27 cellular contexts compared by ENCODE assay signal in the genomic region with DNA sequence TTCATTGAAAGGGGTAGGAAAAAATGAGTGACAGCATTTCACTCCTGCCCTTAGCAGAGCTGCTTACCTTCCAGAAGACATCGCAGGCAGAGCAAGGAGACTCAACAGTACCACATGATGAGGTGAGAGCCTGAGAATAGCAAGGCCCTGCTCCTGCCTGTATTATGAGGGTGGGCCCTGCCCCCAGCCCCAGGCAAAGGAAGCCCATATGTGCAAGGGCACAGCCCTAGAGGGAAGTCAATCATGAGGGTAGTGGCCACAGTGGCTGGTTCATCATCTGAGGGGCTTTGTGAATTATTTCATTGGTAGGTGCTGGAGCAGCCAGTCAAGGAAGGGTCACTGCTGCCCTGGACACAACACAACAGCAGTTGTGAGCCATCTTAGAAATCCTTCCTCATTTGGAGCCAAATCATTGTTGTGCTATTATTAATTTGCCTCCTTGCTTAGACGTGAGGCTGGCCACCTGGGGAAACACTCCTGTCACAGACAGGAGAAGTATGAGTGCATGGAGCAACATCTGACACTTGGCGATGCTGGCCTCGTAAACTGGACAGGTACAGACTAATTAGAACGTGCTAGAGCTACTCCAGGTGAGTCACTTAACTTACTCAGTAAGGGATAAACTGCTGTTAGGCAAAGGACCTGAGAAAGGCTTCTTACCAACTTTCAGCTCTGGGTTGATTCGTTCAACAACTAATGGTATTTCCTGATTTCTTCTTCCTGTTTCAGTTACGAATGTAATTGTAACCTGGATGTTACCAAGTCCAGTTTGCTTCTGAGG. TPM values are rescaled to one million over a fixed set of nuclear protein-coding genes. Genes with fewer than 3 reads are reported as not detected.
A peak's percentile ranks its signal among the peaks of the same experiment; 100 is the strongest.
DNase-seq lines count a peak whose midpoint lies in the region; ATAC-seq and TF ChIP-seq lines count a peak whose summit lies in the region.
"Had no signal": no experiment of that assay in that cellular context is flagged by ENCODE, and none has a peak within 500 bp of the region (broad histone marks: within the 10 kb centered on the region; RNA-seq: fewer than 3 reads in every experiment).

No MANE protein-coding gene starts in this region.

- H3K79me2 ChIP-seq in OCI-LY3 (ENCODE audit: low read length) = no peaks in the 10 kb centered on the region

- whole genome bisulfite sequencing in heart right ventricle, 2 donors = 69 to 74% methylated on average over 7 of the region's 7 CpGs

- no peaks in the 10 kb centered on the region for H3K36me3 Mint-ChIP-seq in endothelial cell (ENCODE audit: low read depth, unreplicated experiment)
- H3K36me3 Mint-ChIP-seq: activated naive CD4-positive, alpha-beta T cell treated with anti-CD3 and anti-CD28 coated beads, Interleukin-2, amount 10 ng/mL, durations not matched to agents 7 days and 5 days; CD4-positive, alpha-beta memory T cell; natural killer cell treated with Interleukin-12 subunit alpha and Interleukin-12 subunit beta and Interleukin-15 and Interleukin-18, amount 100 ng/mL, for 72 hours had no signal

- intact Hi-C loops in heart right ventricle (cut with DNase I) = loop anchor here in 5 of 10 donors (5.0 to 10.0 kb wide), 5 partner anchors 97 to 640 kb away; no protein-coding TSS in a partner anchor

- H3K27me3 ChIP-seq in heart right ventricle (no peaks in the 10 kb centered on the region), right atrium auricular region (no peaks in the 10 kb centered on the region), OCI-LY3 (ENCODE audit: low read depth, low read length) (0 out of 2 replicates have a peak, but pooled peaks cover 3% of the 10 kb centered on the region), foreskin keratinocyte (no peaks in the 10 kb centered on the region)

- H3K4me3 Mint-ChIP-seq in endothelial cell (ENCODE audit: unreplicated experiment) = no peak overlapping the region
- H3K4me3 Mint-ChIP-seq: activated CD8-positive, alpha-beta T cell treated with anti-CD3 and anti-CD28 coated beads, Interleukin-2, amount 10 ng/mL, durations not matched to agents 7 days and 5 days; activated naive CD4-positive, alpha-beta T cell treated with anti-CD3 and anti-CD28 coated beads, Interleukin-2, amount 10 ng/mL, durations not matched to agents 7 days and 5 days; activated T-cell treated with anti-CD3 and anti-CD28 coated beads, Interleukin-2, amount 50 U/mL, for 4 hours; CD4-positive, alpha-beta memory T cell; endodermal cell; natural killer cell treated with Interleukin-12 subunit alpha and Interleukin-12 subunit beta and Interleukin-15 and Interleukin-18, amount 100 ng/mL, for 72 hours had no signal

- peaks cover 83% of the 10 kb centered on the region for H3K4me1 Mint-ChIP-seq in endothelial cell (ENCODE audit: unreplicated experiment)
- H3K4me1 Mint-ChIP-seq: activated naive CD4-positive, alpha-beta T cell treated with anti-CD3 and anti-CD28 coated beads, Interleukin-2, amount 10 ng/mL, durations not matched to agents 7 days and 5 days had no signal

- H3K4me1 ChIP-seq in heart right ventricle = peaks cover 0 to 55% (median 22%) of the 10 kb centered on the region in 9 donors
- peaks cover 0 to 14% of the 10 kb centered on the region in 2 donors for H3K4me1 ChIP-seq in right atrium auricular region
- peaks cover 11% of the 10 kb centered on the region for H3K4me1 ChIP-seq in OCI-LY3 (ENCODE audit: low read length)
- peaks cover 20% of the 10 kb centered on the region for H3K4me1 ChIP-seq in foreskin keratinocyte

- H3K27me3 Mint-ChIP-seq in endothelial cell (ENCODE audit: unreplicated experiment) = peaks cover 13% of the 10 kb centered on the region

- H3K27ac Mint-ChIP-seq in endothelial cell (ENCODE audit: unreplicated experiment) = no peak overlapping the region
- H3K27ac Mint-ChIP-seq: activated CD8-positive, alpha-beta T cell treated with anti-CD3 and anti-CD28 coated beads, Interleukin-2, amount 10 ng/mL, durations not matched to agents 7 days and 5 days; activated naive CD4-positive, alpha-beta T cell treated with anti-CD3 and anti-CD28 coated beads, Interleukin-2, amount 10 ng/mL, durations not matched to agents 7 days and 5 days; endodermal cell; natural killer cell treated with Interleukin-12 subunit alpha and Interleukin-12 subunit beta and Interleukin-15 and Interleukin-18, amount 100 ng/mL, for 72 hours had no signal

- H3K27ac ChIP-seq in heart right ventricle (peak overlapping the region in 6 of 10 donors; percentile 3 to 59 (median 39)), right atrium auricular region (no peak overlapping the region), OCI-LY3 (ENCODE audit: low read length) (no peak overlapping the region), foreskin keratinocyte (peak overlapping the region; percentile 29)
- H3K27ac ChIP-seq: KMS-11 had no signal

- ATAC-seq in heart right ventricle (peak in 3 of 8 donors; percentile 3 to 37 (median 6)), foreskin keratinocyte (peak; percentile 80), HG03097 (IDR thresholded peaks at IDR 0.05; ENCODE audit: low FRiP score, unreplicated experiment) (no peak), GM21390 (IDR thresholded peaks at IDR 0.05; ENCODE audit: unreplicated experiment) (no peak), HG03565 (IDR thresholded peaks at IDR 0.05; ENCODE audit: unreplicated experiment) (no peak)
- ATAC-seq: activated CD8-positive, alpha-beta T cell treated with anti-CD3 and anti-CD28 coated beads, Interleukin-2, amount 10 ng/mL, durations not matched to agents 7 days and 5 days; activated T-cell treated with anti-CD3 and anti-CD28 coated beads, Interleukin-2, amount 50 U/mL, for 4 hours; HCT116; natural killer cell treated with Interleukin-12 subunit alpha and Interleukin-12 subunit beta and Interleukin-15 and Interleukin-18, amount 100 ng/mL, for 72 hours had no signal

- no peaks in the 10 kb centered on the region for H4K20me1 ChIP-seq in OCI-LY3 (ENCODE audit: insufficient read depth, low read length)

- H3K9me3 ChIP-seq in heart right ventricle (peaks cover 0 to 6% (median 0%) of the 10 kb centered on the region in 11 donors), right atrium auricular region (no peaks in the 10 kb centered on the region), OCI-LY3 (ENCODE audit: insufficient read depth, low read length) (no peaks in the 10 kb centered on the region)

- DNase-seq in heart right ventricle (no peak), right atrium auricular region (ENCODE audit: low spot score) (no peak), foreskin keratinocyte (peak in 1 of 2 donors; percentile 86), endothelial cell (ENCODE audit: low spot score) (no peak)
- DNase-seq: activated CD4-positive, CD25-positive, alpha-beta regulatory T cell; activated CD8-positive, alpha-beta T cell treated with anti-CD3 and anti-CD28 coated beads, Interleukin-2, amount 10 ng/mL, durations not matched to agents 7 days and 5 days; activated naive CD4-positive, alpha-beta T cell treated with anti-CD3 and anti-CD28 coated beads, Interleukin-2, amount 10 ng/mL, durations not matched to agents 7 days and 5 days; activated T-cell treated with anti-CD3 and anti-CD28 coated beads, Interleukin-2, amount 50 U/mL, for 4 hours; CD4-positive, alpha-beta memory T cell; endodermal cell; hypothalamus; mesendoderm; NCI-H1417; NCI-H524 treated with DMSO at 0.1 percent for 48 hours; SHP77 treated with DMSO at 0.1 percent for 48 hours; stimulated activated CD4-positive, alpha-beta T cell treated with anti-CD3 and anti-CD28 coated beads, Interleukin-1b, Interleukin-23, amount 100 ng/mL, for 48 hours had no signal

- TF ChIP-seq CTCF in heart right ventricle (IDR thresholded peaks at IDR 0.05) (no peak), right atrium auricular region (IDR thresholded peaks at IDR 0.05) (no peak), OCI-LY3 (IDR thresholded peaks at IDR 0.05; ENCODE audit: low read depth, low read length) (no peak), foreskin keratinocyte (conservative IDR thresholded peaks at IDR 0.05) (no peak), endothelial cell (IDR thresholded peaks at IDR 0.05; ENCODE audit: unreplicated experiment) (no peak)

- no peak overlapping the region for H3K4me3 ChIP-seq in heart right ventricle
- no peak overlapping the region for H3K4me3 ChIP-seq in right atrium auricular region
- H3K4me3 ChIP-seq in OCI-LY3 (ENCODE audit: low read length) = peak overlapping the region; percentile 19

- no peak overlapping the region for H3K9ac ChIP-seq in OCI-LY3 (ENCODE audit: low read length)
- H3K9ac ChIP-seq: KMS-11 had no signal

- no peaks in the 10 kb centered on the region for H3K36me3 ChIP-seq in heart right ventricle
- H3K36me3 ChIP-seq in right atrium auricular region = no peaks in the 10 kb centered on the region
- no peaks in the 10 kb centered on the region for H3K36me3 ChIP-seq in OCI-LY3 (replicated peaks; ENCODE audit: low read depth, low read length)

- H3K9me3 Mint-ChIP-seq in endothelial cell (ENCODE audit: unreplicated experiment) = no peaks in the 10 kb centered on the region
- H3K9me3 Mint-ChIP-seq: activated naive CD4-positive, alpha-beta T cell treated with anti-CD3 and anti-CD28 coated beads, Interleukin-2, amount 10 ng/mL, durations not matched to agents 7 days and 5 days; activated T-cell treated with anti-CD3 and anti-CD28 coated beads, Interleukin-2, amount 50 U/mL, for 4 hours; CD4-positive, alpha-beta memory T cell; endodermal cell; natural killer cell treated with Interleukin-12 subunit alpha and Interleukin-12 subunit beta and Interleukin-15 and Interleukin-18, amount 100 ng/mL, for 72 hours had no signal

- H3K4me2 ChIP-seq in OCI-LY3 (ENCODE audit: low read length) = peak overlapping the region; percentile 40
- H3K4me2 ChIP-seq: KMS-11 had no signal

- peak overlapping the region; percentile 72 for H2AFZ ChIP-seq in OCI-LY3 (ENCODE audit: low read depth, low read length)

RNA-seq across cellular contexts. Expression of gene ACBD6, which starts 22.7 kb away (rescaled TPM):
- total RNA-seq in heart right ventricle (10 to 100 TPM; 16.2 to 24.7 (median 20.4) TPM), right atrium auricular region (10 to 100 TPM; 24.0 to 29.0 TPM), foreskin keratinocyte (56.9 and 60.6 TPM in 2 replicates), endothelial cell (ENCODE audit: unreplicated experiment) (46.5 TPM)
- polyA plus RNA-seq in heart right ventricle (10 to 100 TPM; 27.9 to 30.0 TPM), foreskin keratinocyte (43.0 and 49.2 TPM in 2 replicates)

RNA-seq across cellular contexts. Expression of gene OVAAL, which starts 33.7 kb away (rescaled TPM):
- total RNA-seq in heart right ventricle (1 to 10 TPM in 9 of 10 donors, under 1 TPM in 1; 0.27 to 5.8 (median 2.7) TPM), right atrium auricular region (1 to 10 TPM in 1 of 2 donors, under 1 TPM in 1; 0.70 to 2.0 TPM), foreskin keratinocyte (not detected in 2 replicates), endothelial cell (ENCODE audit: unreplicated experiment) (not detected)
- polyA plus RNA-seq in heart right ventricle (1 to 10 TPM; 2.3 to 7.3 TPM), foreskin keratinocyte (not detected in 2 replicates)
- total RNA-seq: activated CD8-positive, alpha-beta T cell treated with anti-CD3 and anti-CD28 coated beads, Interleukin-2, amount 10 ng/mL, durations not matched to agents 7 days and 5 days; activated T-cell treated with anti-CD3 and anti-CD28 coated beads, Interleukin-2, amount 50 U/mL, for 4 hours; astrocyte; CD4-positive, alpha-beta memory T cell; endodermal cell; natural killer cell treated with Interleukin-12 subunit alpha and Interleukin-12 subunit beta and Interleukin-15 and Interleukin-18, amount 100 ng/mL, for 72 hours; progenitor cell of endocrine pancreas; T-helper 2 cell treated with Interferon-gamma antibody and Interleukin-4, amounts not matched to agents 100 ng/mL and 5 ng/mL, for 36 hours had no signal
- polyA plus RNA-seq: CD4-positive, alpha-beta memory T cell; keratinocyte had no signal

Comparison
In these comparisons a context has a peak if more than half of its experiments do, and no peak if none do; other contexts are left out.
1. H3K27ac ChIP-seq: peak in heart right ventricle (6 of 10) and foreskin keratinocyte (single experiment); none in right atrium auricular region (0 of 2) and OCI-LY3 (single experiment).